8 cellular contexts compared by ENCODE assay signal in genomic region chr6:18260448-18261106, GRCh38. TPM values are rescaled to one million over a fixed set of nuclear protein-coding genes. Genes with fewer than 3 reads are reported as not detected.
DNase-seq lines count a peak whose midpoint lies in the region; ATAC-seq, FAIRE-seq and TF ChIP-seq lines count a peak whose summit lies in the region.

No MANE protein-coding gene starts in this region.

- H3K4me3 Mint-ChIP-seq in T-helper 1 cell treated with Interleukin-12 subunit alpha and Interleukin-12 subunit beta and Interleukin-4 antibody, amounts not matched to agents 30 μg/mL and 1 μg/mL, for 36 hours = peak overlapping the region; percentile 46

- ATAC-seq in GM19452 (IDR thresholded peaks at IDR 0.05; ENCODE audit: unreplicated experiment) (peak; percentile 39), HG03439 (IDR thresholded peaks at IDR 0.05; ENCODE audit: unreplicated experiment) (peak; percentile 44)

- no peak overlapping the region for H3K27ac ChIP-seq in kidney (ENCODE audit: low read depth in 2 of 2, low read length in 2 of 2)

- H3K4me1 Mint-ChIP-seq in T-helper 1 cell treated with Interleukin-12 subunit alpha and Interleukin-12 subunit beta and Interleukin-4 antibody, amounts not matched to agents 30 μg/mL and 1 μg/mL, for 36 hours (ENCODE audit: low read depth) = peaks cover 49% of the 10 kb centered on the region

- H3K9ac ChIP-seq in iPS-15b (ENCODE audit: low read depth, low read length) (peak overlapping the region; percentile 24), kidney (ENCODE audit: low read length in 2 of 2) (no peak overlapping the region)

- peak overlapping the region; percentile 13 for H3K4me3 ChIP-seq in iPS-15b (ENCODE audit: low read depth, low read length)
- no peak overlapping the region for H3K4me3 ChIP-seq in kidney (ENCODE audit: low read length in 2 of 2)

- no peak for TF ChIP-seq CTCF in kidney (IDR thresholded peaks at IDR 0.05; ENCODE audit: borderline replicate concordance, extremely low read depth, insufficient read depth)

- H3K9me3 Mint-ChIP-seq in T-helper 1 cell treated with Interleukin-12 subunit alpha and Interleukin-12 subunit beta and Interleukin-4 antibody, amounts not matched to agents 30 μg/mL and 1 μg/mL, for 36 hours = no peaks in the 10 kb centered on the region

- intact Hi-C loops in kidney (cut with DNase I) = no loop called here

- no peaks in the 10 kb centered on the region for H3K27me3 Mint-ChIP-seq in T-helper 1 cell treated with Interleukin-12 subunit alpha and Interleukin-12 subunit beta and Interleukin-4 antibody, amounts not matched to agents 30 μg/mL and 1 μg/mL, for 36 hours (ENCODE audit: low read depth)

- no peak for FAIRE-seq in kidney (lab: Jason Lieb, UNC)

- H3K27ac Mint-ChIP-seq in T-helper 1 cell treated with Interleukin-12 subunit alpha and Interleukin-12 subunit beta and Interleukin-4 antibody, amounts not matched to agents 30 μg/mL and 1 μg/mL, for 36 hours = peak overlapping the region; percentile 12

- H3K4me1 ChIP-seq in iPS-15b (ENCODE audit: control insufficient read depth, insufficient read depth, low read length) (peaks cover 10% of the 10 kb centered on the region), kidney (ENCODE audit: control insufficient read depth in 1 of 2, insufficient read depth in 1 of 2, low read depth in 1 of 2, low read length in 2 of 2) (peaks cover 3 to 9% of the 10 kb centered on the region in 2 donors)

- H3K27me3 ChIP-seq in iPS-15b (ENCODE audit: control insufficient read depth, insufficient read depth, low read length) = peaks cover 6% of the 10 kb centered on the region

- DNase-seq in ELR (ENCODE audit: low read depth) (peak; percentile 64), kidney (no peak), T-helper 9 cell (no peak)
- DNase-seq in activated CD4-positive, CD25-positive, alpha-beta regulatory T cell treated with anti-CD3 and anti-CD28 coated beads, Interleukin-2, amount 50 U/mL, for 72 hours = no peak

- H3K36me3 ChIP-seq in iPS-15b (ENCODE audit: control insufficient read depth, insufficient read depth, low read length) (peaks cover 10% of the 10 kb centered on the region), kidney (ENCODE audit: control insufficient read depth in 1 of 2, insufficient read depth in 2 of 2, low read length in 2 of 2) (peaks cover 0 to 15% of the 10 kb centered on the region in 2 donors)

- H3K9me3 ChIP-seq in iPS-15b (ENCODE audit: control insufficient read depth, insufficient read depth, low read length) (no peaks in the 10 kb centered on the region), kidney (ENCODE audit: control insufficient read depth in 1 of 2, low read length in 2 of 2) (no peaks in the 10 kb centered on the region)

- H3K36me3 Mint-ChIP-seq in T-helper 1 cell treated with Interleukin-12 subunit alpha and Interleukin-12 subunit beta and Interleukin-4 antibody, amounts not matched to agents 30 μg/mL and 1 μg/mL, for 36 hours (ENCODE audit: low read depth) = peaks cover 43% of the 10 kb centered on the region

RNA-seq across cellular contexts. Expression of gene DEK, which starts 3.8 kb away (rescaled TPM):
- total RNA-seq in kidney = 67.2 TPM
- 23.7 TPM for polyA plus RNA-seq in kidney (ENCODE audit: insufficient read depth, low read depth, low replicate concordance)
